8 cellular contexts compared by ENCODE assay signal in the genomic region with DNA sequence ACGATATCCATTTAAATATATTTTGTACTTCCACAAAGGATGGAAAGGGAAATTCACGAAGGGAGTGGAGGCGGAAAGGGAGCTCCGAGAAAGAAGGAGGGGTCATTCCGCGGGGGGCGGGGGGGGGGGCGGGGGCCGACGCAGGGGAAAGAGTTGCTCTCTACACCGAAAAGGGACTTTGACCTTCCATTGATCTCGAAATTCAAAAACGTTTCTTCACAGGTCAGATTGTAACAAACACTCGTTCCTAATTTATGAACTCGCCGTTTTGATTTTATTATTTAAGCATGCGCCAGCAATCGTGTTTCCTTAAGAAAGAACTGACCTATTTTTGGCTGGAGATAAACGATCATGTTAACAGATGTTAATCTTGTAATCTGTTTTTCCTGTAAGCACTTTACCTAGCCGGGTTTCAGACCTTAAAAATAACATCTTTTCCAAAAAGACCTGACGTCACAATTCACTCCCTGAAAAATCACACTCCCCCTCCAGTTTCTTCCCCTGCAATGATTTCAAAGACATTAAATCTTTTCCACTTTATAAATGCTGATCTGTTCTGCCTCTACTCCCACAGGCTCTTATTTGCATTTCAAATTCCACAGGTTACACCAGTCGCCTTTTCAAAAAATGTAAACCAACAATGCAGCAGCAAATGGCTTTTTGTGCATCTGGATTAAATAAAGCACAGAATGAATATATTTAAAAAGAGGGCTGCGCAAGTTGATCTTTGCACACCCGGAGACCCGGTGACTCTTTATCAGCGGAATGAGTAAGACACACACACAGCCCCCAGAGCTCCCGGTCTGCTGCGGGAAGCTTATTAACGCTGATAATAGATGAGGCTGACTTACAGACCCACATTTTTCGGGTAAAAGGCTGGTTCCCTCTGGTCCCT. TPM values are rescaled to one million over a fixed set of nuclear protein-coding genes. Genes with fewer than 3 reads are reported as not detected.
DNase-seq lines count a peak whose midpoint lies in the region; ATAC-seq, FAIRE-seq and TF ChIP-seq lines count a peak whose summit lies in the region.

No MANE protein-coding gene starts in this region.

- DNase-seq in COR-L47 (lab: John Stamatoyannopoulos, UW) = peak; percentile 42
- peak in 1 of 3 donors; percentile 81 for DNase-seq in Peyer's patch
- DNase-seq in bronchial epithelial cell (ENCODE audit: low read depth) = peak; percentile 55
- DNase-seq in kidney tubule cell (ENCODE audit: low spot score) = peak; percentile 52
- peak; percentile 49 for DNase-seq in stimulated activated naive CD4-positive, alpha-beta T cell treated with Interleukin-2 at 50 U/mL for 16 hours (lab: John Stamatoyannopoulos, UW)

- FAIRE-seq in bronchial epithelial cell (lab: Jason Lieb, UNC) = no peak

- ATAC-seq in GM19438 (IDR thresholded peaks at IDR 0.05; ENCODE audit: low read depth, unreplicated experiment) = peak; percentile 21
- ATAC-seq in HG03520 (IDR thresholded peaks at IDR 0.05; ENCODE audit: unreplicated experiment) = peak; percentile 3
- ATAC-seq in HG03469 (IDR thresholded peaks at IDR 0.05; ENCODE audit: unreplicated experiment) = no peak

- no peaks in the 10 kb centered on the region for H3K9me3 ChIP-seq in Peyer's patch

- peaks cover 0 to 17% (median 4%) of the 10 kb centered on the region in 4 donors for H3K4me1 ChIP-seq in Peyer's patch

- peak overlapping the region; percentile 69 to 91 (median 81) for H3K27ac ChIP-seq in Peyer's patch

- H3K36me3 ChIP-seq in Peyer's patch = no peaks in the 10 kb centered on the region
- no peaks in the 10 kb centered on the region for H3K36me3 ChIP-seq in bronchial epithelial cell (ENCODE audit: control insufficient read depth, insufficient read depth, low read length)

- TF ChIP-seq POLR2A in Peyer's patch (IDR thresholded peaks at IDR 0.05) = no peak

- TF ChIP-seq CTCF in Peyer's patch (IDR thresholded peaks at IDR 0.05) (no peak), bronchial epithelial cell (IDR thresholded peaks at IDR 0.05; ENCODE audit: insufficient read depth, low read length, severe bottlenecking) (no peak)

- H3K4me3 ChIP-seq in Peyer's patch (peak overlapping the region; percentile 52 to 94 (median 72)), bronchial epithelial cell (ENCODE audit: low read depth, low read length) (peak overlapping the region; percentile 89)

- H3K27me3 ChIP-seq in Peyer's patch = no peaks in the 10 kb centered on the region
- H3K27me3 ChIP-seq in bronchial epithelial cell (ENCODE audit: control insufficient read depth, insufficient read depth, low read length) = no peaks in the 10 kb centered on the region

RNA-seq across cellular contexts. Expression of a gene that starts 1.6 kb away (rescaled TPM):
- total RNA-seq in Peyer's patch (10 to 100 TPM; 19.8 to 39.6 (median 25.7) TPM), bronchial epithelial cell (16.6 and 20.9 TPM in 2 replicates)
